ENCODE assay signal across 8 cellular contexts in the genomic region with DNA sequence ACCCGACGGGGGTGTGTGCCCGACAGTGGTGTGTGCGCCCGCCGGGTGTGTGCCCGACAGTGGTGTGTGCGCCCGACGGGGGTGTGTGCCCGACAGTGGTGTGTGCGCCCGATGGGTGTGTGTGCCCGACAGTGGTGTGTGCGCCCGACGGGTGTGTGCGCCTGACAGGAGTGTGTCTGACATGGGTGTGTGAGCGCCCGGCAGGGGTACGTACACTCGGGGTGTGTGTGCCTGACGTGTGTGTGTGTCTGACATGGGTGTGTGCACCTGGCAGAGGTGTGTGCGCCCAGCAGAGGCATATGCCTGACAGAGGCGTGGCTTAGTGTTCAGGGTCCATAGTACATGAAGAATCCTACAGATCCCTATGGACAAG. TPM values are rescaled to one million over a fixed set of nuclear protein-coding genes. Genes with fewer than 3 reads are reported as not detected.
DNase-seq lines count a peak whose midpoint lies in the region; ATAC-seq and TF ChIP-seq lines count a peak whose summit lies in the region.
"Not testable (repeated sequence)": the region's sequence is repeated elsewhere in the genome, so short reads cannot be mapped to it uniquely, and the experiment has no call there.

No MANE protein-coding gene starts in this region.

- not testable (repeated sequence) for H3K4me3 Mint-ChIP-seq in osteocyte (ENCODE audit: unreplicated experiment)

- peak overlapping the region; percentile 68 for H3K27ac ChIP-seq in skeletal muscle tissue (ENCODE audit: low read depth, low read length)
- peak overlapping the region; percentile 70 to 77 for H3K27ac ChIP-seq in tibial artery

- peaks cover 81% of the 10 kb centered on the region for H3K4me1 Mint-ChIP-seq in osteocyte (ENCODE audit: unreplicated experiment)

- intact Hi-C loops in left colon (cut with DNase I, micrococcal nuclease); sciatic nerve (cut with DNase I); tibial artery (cut with DNase I; ENCODE audit: low total_unique reads): not testable (repeated sequence)
- intact Hi-C loops in mucosa of descending colon (cut with DNase I, micrococcal nuclease), result loop anchor here in 1 of 2 donors (5.0 kb wide), 1 partner anchor 187 kb away; no protein-coding TSS in a partner anchor

- TF ChIP-seq CTCF in mucosa of descending colon (IDR thresholded peaks at IDR 0.05); osteocyte (IDR thresholded peaks at IDR 0.05); tibial artery (IDR thresholded peaks at IDR 0.05): not testable (repeated sequence)

- not testable (repeated sequence) for H3K36me3 Mint-ChIP-seq in osteocyte (ENCODE audit: unreplicated experiment)

- H3K4me1 ChIP-seq in adipocyte (ENCODE audit: control insufficient read depth, insufficient read depth, low read length) (peaks cover 58% of the 10 kb centered on the region), mucosa of descending colon (ENCODE audit: low read depth) (peaks cover 11% of the 10 kb centered on the region), skeletal muscle tissue (ENCODE audit: control insufficient read depth in 3 of 3, insufficient read depth in 3 of 3, low read length in 3 of 3) (peaks cover 56 to 75% (median 59%) of the 10 kb centered on the region in 3 donors), tibial artery (peaks cover 0 to 96% (median 80%) of the 10 kb centered on the region in 4 donors)

- peak overlapping the region; percentile 72 for H3K27ac Mint-ChIP-seq in osteocyte (ENCODE audit: unreplicated experiment)

- not testable (repeated sequence) for H3K9me3 ChIP-seq in adipocyte (ENCODE audit: control insufficient read depth, low read length); mucosa of descending colon; skeletal muscle tissue (ENCODE audit: control insufficient read depth in 3 of 3, low read length in 3 of 3); tibial artery

- not testable (repeated sequence) for H3K4me3 ChIP-seq in adipocyte (ENCODE audit: low read length); mucosa of descending colon; skeletal muscle tissue (ENCODE audit: low read length in 3 of 3); tibial artery

- DNase-seq in D341Med (ENCODE audit: low spot score) (peak; percentile 14), sciatic nerve (ENCODE audit: low spot score) (peak; percentile 49), tibial artery (peak in 1 of 2 donors; percentile 65)
- not testable (repeated sequence) for DNase-seq in adipocyte (ENCODE audit: low read depth); left colon; mucosa of descending colon; osteocyte (ENCODE audit: extremely low spot score, unreplicated experiment)

- H3K9me3 Mint-ChIP-seq in osteocyte (ENCODE audit: unreplicated experiment), result not testable (repeated sequence)

- H3K27me3 Mint-ChIP-seq in osteocyte (ENCODE audit: unreplicated experiment), result not testable (repeated sequence)

- peak overlapping the region; percentile 33 for H3K9ac ChIP-seq in adipocyte (ENCODE audit: low read length)
- H3K9ac ChIP-seq in skeletal muscle tissue (ENCODE audit: low read depth in 1 of 3, low read length in 3 of 3), result peak overlapping the region in 1 of 3 donors; percentile 47

- not testable (repeated sequence) for H3K36me3 ChIP-seq in adipocyte (ENCODE audit: control insufficient read depth, insufficient read depth, low read length, severe bottlenecking); mucosa of descending colon (ENCODE audit: low read depth); skeletal muscle tissue (ENCODE audit: control insufficient read depth in 3 of 3, insufficient read depth in 3 of 3, low read length in 3 of 3)
- H3K36me3 ChIP-seq in tibial artery, result peaks cover 0 to 18% (median 5%) of the 10 kb centered on the region in 3 donors

- ATAC-seq in left colon, result peak; percentile 24
- ATAC-seq in mucosa of descending colon, result peak; percentile 17
- ATAC-seq in sciatic nerve, result not testable (repeated sequence)

- not testable (repeated sequence) for H3K27me3 ChIP-seq in adipocyte (replicated peaks; ENCODE audit: control insufficient read depth, insufficient read depth, low read length); skeletal muscle tissue (ENCODE audit: control insufficient read depth in 3 of 3, insufficient read depth in 3 of 3, low read length in 3 of 3); tibial artery

RNA-seq across cellular contexts. Expression of gene ADARB1, which starts 59.9 kb away (rescaled TPM):
- 10 to 100 TPM in 1 of 2 donors, 1 to 10 TPM in 1; 6.9 to 12.4 TPM for total RNA-seq in left colon
- 10 to 100 TPM in 1 of 3 donors, 1 to 10 TPM in 2; 5.4 to 91.2 (median 8.8) TPM for total RNA-seq in mucosa of descending colon
- total RNA-seq in osteocyte, result 126 and 130 TPM in 2 replicates
- 35.0 TPM for total RNA-seq in sciatic nerve
- 16.2 TPM for total RNA-seq in skeletal muscle tissue
